ENCODE assay signal across 8 cellular contexts in the genomic region with DNA sequence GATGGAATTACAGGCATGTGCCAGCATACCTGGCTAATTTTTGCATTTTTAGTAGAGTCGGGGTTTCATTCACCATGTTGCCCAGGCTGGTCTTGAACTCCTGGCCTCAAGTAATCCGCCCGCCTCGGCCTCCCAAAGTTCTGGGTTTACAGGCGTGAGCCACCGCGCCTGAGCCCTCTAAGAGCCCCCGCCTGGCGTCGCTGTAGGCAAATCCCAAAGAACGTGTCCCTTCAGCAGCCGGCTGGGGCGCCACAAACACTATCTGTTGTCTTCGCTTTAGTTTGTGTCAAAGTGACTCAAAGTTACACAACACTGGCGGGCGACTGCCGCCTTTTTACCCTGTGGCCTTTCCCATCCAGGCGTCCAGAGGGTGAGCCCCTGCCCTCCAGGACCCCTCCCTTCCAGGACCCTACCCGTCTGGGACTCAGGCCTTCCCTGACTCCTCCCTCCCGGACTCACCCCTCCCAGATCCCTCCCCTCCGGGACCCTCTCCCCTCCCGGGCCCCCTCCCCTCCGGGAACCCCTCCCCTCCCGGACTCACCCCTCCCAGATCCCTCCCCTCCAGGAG. TPM values are rescaled to one million over a fixed set of nuclear protein-coding genes. Genes with fewer than 3 reads are reported as not detected.
DNase-seq lines count a peak whose midpoint lies in the region; ATAC-seq and TF ChIP-seq lines count a peak whose summit lies in the region.

No MANE protein-coding gene starts in this region.

- peaks cover 14% of the 10 kb centered on the region for H3K36me3 Mint-ChIP-seq in T-helper 2 cell treated with Interferon-gamma antibody and Interleukin-4, amounts not matched to agents 5 μg/mL and 100 μg/mL, for 36 hours (ENCODE audit: low read depth)

- peak; percentile 88 to 95 for DNase-seq in NCI-H1930 (lab: John Stamatoyannopoulos, UW)
- DNase-seq in T-helper 2 cell treated with Interferon-gamma antibody and Interleukin-4, amounts not matched to agents 5 μg/mL and 100 μg/mL, for 36 hours (ENCODE audit: low spot score): peak; percentile 90
- DNase-seq in ascending aorta (ENCODE audit: low spot score in 2 of 2): peak; percentile 79 to 97
- DNase-seq in hepatocyte (ENCODE audit: low spot score): peak; percentile 96
- DNase-seq in vagina (ENCODE audit: extremely low spot score in 2 of 2): peak in 1 of 2 donors; percentile 97

- peak overlapping the region; percentile 50 for H3K9ac ChIP-seq in rectal smooth muscle tissue (ENCODE audit: low read length)

- H3K27ac ChIP-seq in ascending aorta (peak overlapping the region; percentile 98 to 99), hepatocyte (peak overlapping the region; percentile 93), rectal smooth muscle tissue (ENCODE audit: low read depth, low read length) (peak overlapping the region; percentile 94), vagina (peak overlapping the region; percentile 97)

- WGBS in hepatocyte (ENCODE audit: low lambda C conversion rate, missing lambda C conversion rate): 9% methylated on average over 17 of the region's 24 CpGs

- peak overlapping the region; percentile 100 for H3K27ac Mint-ChIP-seq in T-helper 2 cell treated with Interferon-gamma antibody and Interleukin-4, amounts not matched to agents 5 μg/mL and 100 μg/mL, for 36 hours

- peak overlapping the region; percentile 98 for H3K4me3 Mint-ChIP-seq in T-helper 2 cell treated with Interferon-gamma antibody and Interleukin-4, amounts not matched to agents 5 μg/mL and 100 μg/mL, for 36 hours

- H3K36me3 ChIP-seq in ascending aorta: peaks cover 28 to 34% of the 10 kb centered on the region in 2 donors
- H3K36me3 ChIP-seq in hepatocyte (replicated peaks; ENCODE audit: insufficient read depth, low read depth): no peaks in the 10 kb centered on the region
- peaks cover 17% of the 10 kb centered on the region for H3K36me3 ChIP-seq in rectal smooth muscle tissue (ENCODE audit: control insufficient read depth, insufficient read depth, low read length)
- peaks cover 0 to 17% of the 10 kb centered on the region in 2 donors for H3K36me3 ChIP-seq in vagina

- ATAC-seq in HG02943 (IDR thresholded peaks at IDR 0.05; ENCODE audit: low read depth, unreplicated experiment): peak; percentile 36

- H2AFZ ChIP-seq in hepatocyte: peak overlapping the region; percentile 40

- H3K4me2 ChIP-seq in hepatocyte: peak overlapping the region; percentile 86

- H3K9me2 ChIP-seq in hepatocyte (replicated peaks; ENCODE audit: insufficient read depth): no peaks in the 10 kb centered on the region

- H3K4me1 ChIP-seq in ascending aorta (peaks cover 12 to 20% of the 10 kb centered on the region in 2 donors), hepatocyte (ENCODE audit: insufficient read depth) (peaks cover 15% of the 10 kb centered on the region), rectal smooth muscle tissue (ENCODE audit: control insufficient read depth, insufficient read depth, low read length) (peaks cover 9% of the 10 kb centered on the region), vagina (peaks cover 35% of the 10 kb centered on the region)

- TF ChIP-seq CTCF in GM12873 (IDR thresholded peaks at IDR 0.05; ENCODE audit: insufficient read depth, low read depth, low read length, missing control alignments) (peak; percentile 94), ascending aorta (IDR thresholded peaks at IDR 0.05) (peak; percentile 93 to 97 (median 93)), hepatocyte (IDR thresholded peaks at IDR 0.05; ENCODE audit: poor library complexity) (peak; percentile 90), vagina (IDR thresholded peaks at IDR 0.05) (peak; percentile 66 to 84 (median 69))

- H3K9me3 ChIP-seq in ascending aorta: no peaks in the 10 kb centered on the region
- H3K9me3 ChIP-seq in hepatocyte (ENCODE audit: low read depth): no peaks in the 10 kb centered on the region
- no peaks in the 10 kb centered on the region for H3K9me3 ChIP-seq in vagina

- H3K27me3 ChIP-seq in ascending aorta (no peaks in the 10 kb centered on the region), hepatocyte (no peaks in the 10 kb centered on the region), rectal smooth muscle tissue (ENCODE audit: control insufficient read depth, insufficient read depth, low read length) (no peaks in the 10 kb centered on the region), vagina (no peaks in the 10 kb centered on the region)

- TF ChIP-seq POLR2A in vagina (IDR thresholded peaks at IDR 0.05): peak in 1 of 2 donors; percentile 10

- H3K79me2 ChIP-seq in hepatocyte: peaks cover 36% of the 10 kb centered on the region

- H3K4me3 ChIP-seq in ascending aorta (peak overlapping the region; percentile 70 to 92), hepatocyte (peak overlapping the region; percentile 45), rectal smooth muscle tissue (ENCODE audit: low read length) (peak overlapping the region; percentile 88), vagina (peak overlapping the region; percentile 85 to 98)

- intact Hi-C loops in ascending aorta (cut with DNase I) (loop anchor here (1.0 to 5.0 kb wide), 7 partner anchors 50 to 492 kb away; a partner anchor contains a TSS), vagina (cut with DNase I) (loop anchor here (5.0 to 10.0 kb wide), 2 partner anchors 85 to 493 kb away; a partner anchor contains a TSS)

- no peaks in the 10 kb centered on the region for H3K9me3 Mint-ChIP-seq in T-helper 2 cell treated with Interferon-gamma antibody and Interleukin-4, amounts not matched to agents 5 μg/mL and 100 μg/mL, for 36 hours

- H3K4me1 Mint-ChIP-seq in T-helper 2 cell treated with Interferon-gamma antibody and Interleukin-4, amounts not matched to agents 5 μg/mL and 100 μg/mL, for 36 hours (ENCODE audit: low read depth): peaks cover 11% of the 10 kb centered on the region

- no peaks in the 10 kb centered on the region for H3K27me3 Mint-ChIP-seq in T-helper 2 cell treated with Interferon-gamma antibody and Interleukin-4, amounts not matched to agents 5 μg/mL and 100 μg/mL, for 36 hours (ENCODE audit: low read depth)

- peaks cover 37% of the 10 kb centered on the region for H4K20me1 ChIP-seq in hepatocyte (ENCODE audit: insufficient read depth, poor library complexity, severe bottlenecking)

RNA-seq across cellular contexts. Expression of a gene that starts 0.9 kb away (rescaled TPM):
- total RNA-seq in ascending aorta (236 TPM), hepatocyte (103 and 116 TPM in 2 replicates), vagina (110 TPM)
- polyA plus RNA-seq in hepatocyte: 143 and 144 TPM in 2 replicates
